Comparison of ENCODE assay signal across 1 cellular context in the genomic region with DNA sequence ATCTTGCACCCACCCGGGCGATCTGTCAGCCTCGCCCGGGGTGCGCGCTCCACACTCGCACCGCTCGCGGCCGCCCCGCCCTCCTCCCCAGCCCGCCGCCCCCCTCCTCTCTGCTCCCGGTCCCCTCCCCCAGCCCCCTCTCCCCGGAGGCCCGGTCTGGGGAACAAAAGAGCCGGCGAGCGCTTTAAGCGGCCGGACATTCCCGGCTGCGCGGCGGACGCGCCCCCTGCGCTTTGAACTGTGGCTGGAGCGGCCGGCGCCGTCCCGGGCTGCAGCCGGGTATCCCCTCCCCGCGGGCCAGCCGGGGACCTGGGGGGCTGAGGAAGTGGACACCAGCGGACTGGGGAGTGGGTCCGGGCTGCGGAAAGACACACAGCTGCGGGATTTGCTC.
TF ChIP-seq lines count a peak whose summit lies in the region.

TSS of gene IGDCC3 (minus strand) at position 27 of the 391 bp plus-strand sequence. CDS start 214 bp downstream, outside the sequence.

TF ChIP-seq in SK-N-SH treated with all-trans-retinoic acid at 6 μM for 48 hours, 23 proteins besides CTCF, POLR2A, EP300 and RAD21 (continued from another document):
- TF ChIP-seq, protein P1, sequence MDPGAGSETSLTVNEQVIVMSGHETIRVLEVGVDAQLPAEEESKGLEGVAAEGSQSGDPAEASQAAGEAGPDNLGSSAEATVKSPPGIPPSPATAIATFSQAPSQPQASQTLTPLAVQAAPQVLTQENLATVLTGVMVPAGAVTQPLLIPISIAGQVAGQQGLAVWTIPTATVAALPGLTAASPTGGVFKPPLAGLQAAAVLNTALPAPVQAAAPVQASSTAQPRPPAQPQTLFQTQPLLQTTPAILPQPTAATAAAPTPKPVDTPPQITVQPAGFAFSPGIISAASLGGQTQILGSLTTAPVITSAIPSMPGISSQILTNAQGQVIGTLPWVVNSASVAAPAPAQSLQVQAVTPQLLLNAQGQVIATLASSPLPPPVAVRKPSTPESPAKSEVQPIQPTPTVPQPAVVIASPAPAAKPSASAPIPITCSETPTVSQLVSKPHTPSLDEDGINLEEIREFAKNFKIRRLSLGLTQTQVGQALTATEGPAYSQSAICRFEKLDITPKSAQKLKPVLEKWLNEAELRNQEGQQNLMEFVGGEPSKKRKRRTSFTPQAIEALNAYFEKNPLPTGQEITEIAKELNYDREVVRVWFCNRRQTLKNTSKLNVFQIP (CRISPR knock-in tag; IDR thresholded peaks at IDR 0.05; ENCODE audit: borderline replicate concordance, low read depth) = no peak
- no peak for TF ChIP-seq ZNF70 (CRISPR knock-in tag; IDR thresholded peaks at IDR 0.05)
